Comparison of ENCODE assay signal across 7 cellular contexts in the genomic region with DNA sequence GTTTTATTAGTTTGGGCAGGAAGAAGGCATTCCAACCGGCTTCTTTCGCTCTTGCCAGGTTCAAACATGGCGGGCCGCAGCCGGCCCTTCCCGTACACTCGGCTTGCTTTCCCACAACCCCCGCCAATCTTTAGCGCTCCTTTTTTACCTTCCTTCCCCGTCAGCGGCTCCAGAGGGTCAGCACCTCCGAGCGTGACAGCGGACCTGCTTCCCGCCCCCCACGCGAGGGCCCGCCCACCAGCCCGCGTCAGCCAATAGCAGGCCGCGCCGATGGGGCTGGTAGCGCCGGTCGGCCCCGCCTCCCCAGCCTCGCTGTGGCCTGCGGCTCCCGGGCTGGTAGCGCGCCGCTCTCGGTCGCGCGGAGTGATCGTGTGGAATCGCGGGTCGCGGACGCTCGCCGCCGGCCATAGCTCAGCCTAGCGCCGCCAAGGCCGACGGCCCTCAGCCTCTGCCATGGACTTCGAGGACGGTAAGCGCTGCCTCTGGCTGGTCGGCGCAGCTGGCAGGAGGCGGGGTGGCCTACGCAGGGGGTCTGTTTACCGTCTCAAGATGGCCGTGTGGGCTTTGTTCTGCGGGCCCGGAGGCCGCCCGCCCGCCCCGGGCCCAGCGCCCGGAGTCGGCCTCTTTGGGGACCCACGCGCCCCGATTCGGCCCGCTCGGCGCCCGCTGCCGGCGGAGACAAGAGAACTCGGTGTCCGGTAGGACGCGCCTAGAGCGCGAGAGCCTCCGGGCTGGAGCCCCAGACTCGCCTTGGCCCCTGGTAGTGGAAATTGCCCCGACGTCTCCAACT. TPM values are rescaled to one million over a fixed set of nuclear protein-coding genes. Genes with fewer than 3 reads are reported as not detected.
A peak's percentile ranks its signal among the peaks of the same experiment; 100 is the strongest.
DNase-seq lines count a peak whose midpoint lies in the region; ATAC-seq, FAIRE-seq and TF ChIP-seq lines count a peak whose summit lies in the region.

A gene with protein sequence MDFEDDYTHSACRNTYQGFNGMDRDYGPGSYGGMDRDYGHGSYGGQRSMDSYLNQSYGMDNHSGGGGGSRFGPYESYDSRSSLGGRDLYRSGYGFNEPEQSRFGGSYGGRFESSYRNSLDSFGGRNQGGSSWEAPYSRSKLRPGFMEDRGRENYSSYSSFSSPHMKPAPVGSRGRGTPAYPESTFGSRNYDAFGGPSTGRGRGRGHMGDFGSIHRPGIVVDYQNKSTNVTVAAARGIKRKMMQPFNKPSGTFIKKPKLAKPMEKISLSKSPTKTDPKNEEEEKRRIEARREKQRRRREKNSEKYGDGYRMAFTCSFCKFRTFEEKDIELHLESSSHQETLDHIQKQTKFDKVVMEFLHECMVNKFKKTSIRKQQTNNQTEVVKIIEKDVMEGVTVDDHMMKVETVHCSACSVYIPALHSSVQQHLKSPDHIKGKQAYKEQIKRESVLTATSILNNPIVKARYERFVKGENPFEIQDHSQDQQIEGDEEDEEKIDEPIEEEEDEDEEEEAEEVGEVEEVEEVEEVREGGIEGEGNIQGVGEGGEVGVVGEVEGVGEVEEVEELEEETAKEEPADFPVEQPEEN (plus strand): TSS at position 306 of the 790 bp plus-strand sequence. CDS start 148 bp downstream, at position 454.

- H3K36me3 ChIP-seq in astrocyte (ENCODE audit: insufficient read depth, low read length) (no peaks in the 10 kb centered on the region), hepatocyte (replicated peaks; ENCODE audit: insufficient read depth, low read depth) (no peaks in the 10 kb centered on the region)

- no peak for TF ChIP-seq CTCF in astrocyte (IDR thresholded peaks at IDR 0.05; ENCODE audit: insufficient read depth, low read depth, low read length)
- no peak for TF ChIP-seq CTCF in hepatocyte (IDR thresholded peaks at IDR 0.05; ENCODE audit: poor library complexity)

- H3K79me2 ChIP-seq in astrocyte (ENCODE audit: insufficient read depth, low read length) (peaks cover 50% of the 10 kb centered on the region), hepatocyte (peaks cover 48% of the 10 kb centered on the region)

- no peaks in the 10 kb centered on the region for H3K9me3 Mint-ChIP-seq in astrocyte (ENCODE audit: unreplicated experiment)

- 2% methylated on average over 64 of the region's 88 CpGs for WGBS in hepatocyte (ENCODE audit: low lambda C conversion rate, missing lambda C conversion rate)

- peak within 1 kb of the TSS; percentile 95 for H3K4me3 Mint-ChIP-seq in astrocyte (ENCODE audit: unreplicated experiment)

- H3K9me2 ChIP-seq in hepatocyte (replicated peaks; ENCODE audit: insufficient read depth), result no peaks in the 10 kb centered on the region

- H3K27ac ChIP-seq in astrocyte (ENCODE audit: low read depth, low read length) (peak within 1 kb of the TSS; percentile 99), hepatocyte (peak within 1 kb of the TSS; percentile 99)

- H3K4me1 ChIP-seq in astrocyte (ENCODE audit: insufficient read depth, low read length) (peaks cover 20% of the 10 kb centered on the region), hepatocyte (ENCODE audit: insufficient read depth) (peaks cover 36% of the 10 kb centered on the region)

- peaks cover 38% of the 10 kb centered on the region for H4K20me1 ChIP-seq in astrocyte (ENCODE audit: insufficient read depth, low read length)
- H4K20me1 ChIP-seq in hepatocyte (ENCODE audit: insufficient read depth, poor library complexity, severe bottlenecking), result peaks cover 43% of the 10 kb centered on the region

- H3K27me3 Mint-ChIP-seq in astrocyte (ENCODE audit: low read depth, unreplicated experiment), result no peaks in the 10 kb centered on the region

- H3K36me3 Mint-ChIP-seq in astrocyte (ENCODE audit: low read depth, unreplicated experiment), result no peaks in the 10 kb centered on the region

- H3K4me2 ChIP-seq in astrocyte (ENCODE audit: low read length) (peak within 1 kb of the TSS; percentile 87), hepatocyte (peak within 1 kb of the TSS; percentile 82)

- H3K9me3 ChIP-seq in astrocyte (ENCODE audit: insufficient read depth, low read depth, low read length) (no peaks in the 10 kb centered on the region), hepatocyte (ENCODE audit: low read depth) (no peaks in the 10 kb centered on the region)

- H3K4me1 Mint-ChIP-seq in astrocyte (ENCODE audit: low read depth, unreplicated experiment), result peaks cover 31% of the 10 kb centered on the region

- H3K4me3 ChIP-seq in astrocyte (ENCODE audit: insufficient read depth, low read depth, low read length) (peak within 1 kb of the TSS; percentile 83), hepatocyte (peak within 1 kb of the TSS; percentile 98)

- ATAC-seq in GM18505 (IDR thresholded peaks at IDR 0.05; ENCODE audit: unreplicated experiment) (peak; percentile 96), HG02970 (IDR thresholded peaks at IDR 0.05; ENCODE audit: low FRiP score, unreplicated experiment) (peak; percentile 94)

- peak; percentile 96 for TF ChIP-seq POLR2A in GM18505 (IDR thresholded peaks at IDR 0.05; ENCODE audit: borderline replicate concordance, extremely low read depth, insufficient read depth, insufficient read length)

- no peaks in the 10 kb centered on the region for H3K27me3 ChIP-seq in astrocyte (ENCODE audit: insufficient read depth, low read length)
- H3K27me3 ChIP-seq in hepatocyte, result no peaks in the 10 kb centered on the region

- H3K9ac ChIP-seq in astrocyte (ENCODE audit: low read length), result peak within 1 kb of the TSS; percentile 99

- H3K27ac Mint-ChIP-seq in astrocyte (ENCODE audit: unreplicated experiment), result peak within 1 kb of the TSS; percentile 98

- DNase-seq in NCI-H187 treated with DMSO at 0.1 percent for 48 hours (lab: John Stamatoyannopoulos, UW) (peak; percentile 81), T-helper 22 cell (ENCODE audit: low read depth) (peak; percentile 85), astrocyte (ENCODE audit: low read depth) (peak; percentile 95), hepatocyte (ENCODE audit: low spot score) (peak; percentile 98), renal cortical epithelial cell (ENCODE audit: low read depth) (peak; percentile 96)

- no peak for FAIRE-seq in astrocyte (lab: Jason Lieb, UNC)

- H2AFZ ChIP-seq in astrocyte (ENCODE audit: low read depth, low read length) (peak within 1 kb of the TSS; percentile 85), hepatocyte (peak within 1 kb of the TSS; percentile 65)

RNA-seq across cellular contexts. Expression of the gene that starts here (rescaled TPM):
- total RNA-seq in astrocyte (24.6 and 27.7 TPM in 2 replicates), hepatocyte (24.1 and 25.7 TPM in 2 replicates), renal cortical epithelial cell (4.0 and 20.5 TPM in 2 replicates)
- polyA plus RNA-seq in hepatocyte, result 16.1 and 18.3 TPM in 2 replicates

Comparison
In these comparisons a context has a peak if more than half of its experiments do, and no peak if none do; other contexts are left out.
1. Peak in every context shown above with its lines: DNase-seq, ATAC-seq, H3K4me3 ChIP-seq and H3K27ac ChIP-seq.